ENCODE assay signal across 1 cellular context in genomic region chr1:154861607-154862094, GRCh38.
TF ChIP-seq lines count a peak whose summit lies in the region.

No MANE protein-coding gene starts in this region.

TF ChIP-seq in K562, 482 proteins besides CTCF, POLR2A, EP300 and RAD21 (continued from another document and continues in another):
- TF ChIP-seq ZBTB40 (IDR thresholded peaks at IDR 0.05) (0 out of 2 replicates have a peak, but pooled peaks have one; percentile 22), ZBTB40 (CRISPR knock-in tag; IDR thresholded peaks at IDR 0.05) (no peak), ZNF75A (CRISPR knock-in tag; IDR thresholded peaks at IDR 0.05) (0 out of 2 replicates have a peak, but pooled peaks have one; percentile 24), ATF3 (IDR thresholded peaks at IDR 0.05) (0 out of 2 replicates have a peak, but pooled peaks have one; percentile 9), ATF3 (CRISPR knock-in tag; conservative IDR thresholded peaks at IDR 0.05) (no peak), SMAD2 (IDR thresholded peaks at IDR 0.05; ENCODE audit: low read depth, low read length) (no peak), ESRRA (IDR thresholded peaks at IDR 0.05; ENCODE audit: borderline replicate concordance, low read depth) (0 out of 2 replicates have a peak, but pooled peaks have one; percentile 16), DIDO1 (tag; IDR thresholded peaks at IDR 0.05; ENCODE audit: low read depth) (0 out of 2 replicates have a peak, but pooled peaks have one; percentile 41), ZNF41 (CRISPR knock-in tag; conservative IDR thresholded peaks at IDR 0.05) (0 out of 2 replicates have a peak, but pooled peaks have one; percentile 43), NELFE (IDR thresholded peaks at IDR 0.05; ENCODE audit: insufficient read depth, insufficient read length) (no peak), FOXP1 (CRISPR knock-in tag; IDR thresholded peaks at IDR 0.05) (no peak), ZBTB17 (CRISPR knock-in tag; IDR thresholded peaks at IDR 0.05) (peak; percentile 66; the same call in 1 of the 2 replicates), MECOM (CRISPR knock-in tag; IDR thresholded peaks at IDR 0.05) (0 out of 2 replicates have a peak, but pooled peaks have one; percentile 34), ZNF717 (CRISPR knock-in tag; IDR thresholded peaks at IDR 0.05) (no peak), ETV5 (CRISPR knock-in tag; IDR thresholded peaks at IDR 0.05; ENCODE audit: low read depth) (peak; percentile 28; the same call in 1 of the 2 replicates), RAD51 (IDR thresholded peaks at IDR 0.05; ENCODE audit: borderline replicate concordance, low read depth) (no peak), SLC30A9 (CRISPR knock-in tag; IDR thresholded peaks at IDR 0.05) (no peak), TCF15 (CRISPR knock-in tag; IDR thresholded peaks at IDR 0.05) (no peak), CREB1 (IDR thresholded peaks at IDR 0.05) (no peak), CREB1 (CRISPR knock-in tag; IDR thresholded peaks at IDR 0.05) (peak; percentile 37; the same call in 1 of the 2 replicates), L3MBTL2 (IDR thresholded peaks at IDR 0.05) (peak; percentile 93), MCM3 (IDR thresholded peaks at IDR 0.05) (no peak), IRF9 (tag; IDR thresholded peaks at IDR 0.05) (0 out of 2 replicates have a peak, but pooled peaks have one; percentile 39), ZNF24 (IDR thresholded peaks at IDR 0.05) (no peak), MGA (IDR thresholded peaks at IDR 0.05) (peak; percentile 94), LEF1 (IDR thresholded peaks at IDR 0.05) (no peak), PCBP1 (IDR thresholded peaks at IDR 0.05; ENCODE audit: low read depth, low read length, poor library complexity, severe bottlenecking) (no peak), MEF2D (tag; conservative IDR thresholded peaks at IDR 0.05; ENCODE audit: low read depth) (0 out of 2 replicates have a peak, but pooled peaks have one; percentile 40)
